Comparison of ENCODE assay signal across 7 cellular contexts in the genomic region with DNA sequence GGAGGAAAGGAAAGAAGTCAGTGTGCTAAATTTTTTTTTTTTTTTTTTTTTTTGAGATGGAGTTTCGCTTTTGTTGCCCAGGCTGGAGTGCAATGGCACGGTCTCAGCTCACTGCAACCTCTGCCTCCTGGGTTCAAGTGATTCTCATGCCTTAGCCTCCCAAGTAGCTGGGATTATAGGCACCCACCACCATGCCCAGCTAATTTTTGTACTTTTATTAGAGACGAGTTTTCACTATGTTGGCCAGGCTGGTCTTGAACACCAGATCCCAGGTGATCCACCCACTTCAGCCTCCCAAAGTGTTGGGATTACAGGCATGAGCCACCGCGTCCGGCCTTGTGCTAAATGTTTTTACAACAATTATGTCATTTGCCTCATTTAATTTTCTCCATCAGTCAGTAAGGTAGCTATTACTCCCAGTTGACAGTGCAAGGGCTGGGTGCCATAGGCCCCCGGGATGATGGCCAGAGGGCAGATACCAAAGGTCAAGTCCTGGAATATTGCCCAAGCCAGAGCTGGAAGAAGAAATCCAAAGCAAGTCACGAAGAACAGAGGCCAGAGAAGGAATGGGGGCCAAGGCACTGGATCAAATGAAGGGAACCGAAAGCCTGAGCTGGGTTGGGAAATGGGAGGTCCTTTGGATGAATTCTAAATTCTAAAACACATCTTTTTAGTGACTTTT. TPM values are rescaled to one million over a fixed set of nuclear protein-coding genes. Genes with fewer than 3 reads are reported as not detected.
DNase-seq lines count a peak whose midpoint lies in the region; ATAC-seq and TF ChIP-seq lines count a peak whose summit lies in the region.
"Not testable (repeated sequence)": the region's sequence is repeated elsewhere in the genome, so short reads cannot be mapped to it uniquely, and the experiment has no call there.

No MANE protein-coding gene starts in this region.

- H3K9me3 ChIP-seq in adrenal gland (replicated peaks in 1 of 3); fibroblast of lung (ENCODE audit: control insufficient read depth, insufficient read depth, low read depth, low read length); right lobe of liver; ovary: not testable (repeated sequence)

- H3K27me3 ChIP-seq in adrenal gland; fibroblast of lung (ENCODE audit: control insufficient read depth, insufficient read depth, low read length); right lobe of liver; ovary: not testable (repeated sequence)

- H3K4me1 ChIP-seq in adrenal gland (replicated peaks in 1 of 2); fibroblast of lung (ENCODE audit: control insufficient read depth, extremely low read depth, insufficient read depth, low read length); ovary (ENCODE audit: insufficient read depth): not testable (repeated sequence)
- peaks cover 0 to 14% (median 6%) of the 10 kb centered on the region in 4 donors for H3K4me1 ChIP-seq in right lobe of liver

- TF ChIP-seq CTCF in adrenal gland (IDR thresholded peaks at IDR 0.05); fibroblast of lung (conservative IDR thresholded peaks at IDR 0.05 in 1 of 2, IDR thresholded peaks at IDR 0.05 in 1 of 2; ENCODE audit: low read depth in 1 of 2, low read length in 2 of 2); right lobe of liver (IDR thresholded peaks at IDR 0.05); ovary (IDR thresholded peaks at IDR 0.05): not testable (repeated sequence)

- not testable (repeated sequence) for H2AFZ ChIP-seq in fibroblast of lung (ENCODE audit: low read length)

- H3K9ac ChIP-seq in fibroblast of lung (ENCODE audit: insufficient read depth, low read length): not testable (repeated sequence)

- not testable (repeated sequence) for TF ChIP-seq EP300 in ovary (IDR thresholded peaks at IDR 0.05)

- not testable (repeated sequence) for H3K4me3 ChIP-seq in adrenal gland; fibroblast of lung (replicated peaks in 1 of 4; ENCODE audit: control extremely low read depth in 1 of 4, insufficient read depth in 1 of 4, low read depth in 3 of 4, low read length in 4 of 4); right lobe of liver; ovary

- not testable (repeated sequence) for H4K20me1 ChIP-seq in fibroblast of lung (ENCODE audit: control insufficient read depth, extremely low read depth, insufficient read depth, low read length)

- in situ Hi-C loops in G401 (cut with HindIII; ENCODE audit: low sequenced_read_pairs): not testable (repeated sequence)

- H3K36me3 ChIP-seq in adrenal gland (replicated peaks in 1 of 2); fibroblast of lung (ENCODE audit: control insufficient read depth, insufficient read depth, low read length); right lobe of liver; ovary: not testable (repeated sequence)

- 52 to 58% (median 56%) methylated on average over 9 of the region's 9 CpGs for WGBS in adrenal gland, 4 donors
- 38% methylated on average over 9 of the region's 9 CpGs for WGBS in right lobe of liver (ENCODE audit: insufficient coverage, low coverage, low lambda C conversion rate, missing lambda C conversion rate)
- WGBS in ovary, 3 donors: 49 to 57% (median 55%) methylated on average over 9 of the region's 9 CpGs

- DNase-seq in G401 (ENCODE audit: low spot score): peak; percentile 15
- DNase-seq in adrenal gland: peak; percentile 51 to 81 (median 69)
- peak; percentile 65 to 81 for DNase-seq in fibroblast of lung (ENCODE audit: low read depth in 2 of 2)
- DNase-seq in left cardiac atrium: peak; percentile 68
- DNase-seq in right lobe of liver: peak; percentile 75 to 83 (median 82)
- peak; percentile 74 to 85 (median 79) for DNase-seq in ovary
- DNase-seq in stromal cell of bone marrow (ENCODE audit: low read depth): peak; percentile 23

- intact Hi-C loops in adrenal gland (cut with DNase I); left cardiac atrium (cut with DNase I); right lobe of liver (cut with DNase I); ovary (cut with DNase I): not testable (repeated sequence)

- not testable (repeated sequence) for H3K79me2 ChIP-seq in fibroblast of lung (ENCODE audit: control insufficient read depth, insufficient read depth, low read length)

- ATAC-seq in left cardiac atrium (peak; percentile 72 to 88), right lobe of liver (peak; percentile 85 to 89 (median 87))

- H3K27ac ChIP-seq in adrenal gland (peak overlapping the region in 2 of 5 donors; percentile 30 to 49), right lobe of liver (peak overlapping the region in 2 of 3 donors; percentile 7 to 23)
- not testable (repeated sequence) for H3K27ac ChIP-seq in fibroblast of lung (ENCODE audit: insufficient read depth, low read length); ovary

- not testable (repeated sequence) for H3K4me2 ChIP-seq in fibroblast of lung (ENCODE audit: extremely low read depth, insufficient read depth, low read length)

- TF ChIP-seq POLR2A in adrenal gland (IDR thresholded peaks at IDR 0.05); right lobe of liver (IDR thresholded peaks at IDR 0.05); ovary (IDR thresholded peaks at IDR 0.05): not testable (repeated sequence)

RNA-seq across cellular contexts. Expression of a gene that starts 26.9 kb away (rescaled TPM):
- 53.1 and 70.6 TPM in 2 replicates for total RNA-seq in G401 (2014; rRNA removed; shearing (Covaris generic))
- total RNA-seq in adrenal gland: 10 to 100 TPM; 17.1 to 48.2 (median 39.1) TPM
- polyA plus RNA-seq in adrenal gland: 10 to 100 TPM; 11.0 to 34.3 (median 12.4) TPM
- total RNA-seq in fibroblast of lung: 76.5 and 88.2 TPM in 2 replicates
- 33.2 and 42.0 TPM in 2 replicates for polyA plus RNA-seq in fibroblast of lung
- 24.1 and 26.5 TPM in 2 replicates for polyA plus RNA-seq in fibroblast of lung (2012)
- polyA minus RNA-seq in fibroblast of lung (ENCODE audit: low replicate concordance): 10.5 and 20.8 TPM in 2 replicates
- 10 to 100 TPM; 37.3 to 48.6 TPM for total RNA-seq in left cardiac atrium
- 10 to 100 TPM; 19.5 to 28.0 (median 21.5) TPM for total RNA-seq in right lobe of liver
- 10 to 100 TPM; 30.7 to 43.0 (median 36.4) TPM for total RNA-seq in ovary
- 10 to 100 TPM; 11.5 to 15.5 TPM for polyA plus RNA-seq in ovary

RNA-seq across cellular contexts. Expression of a gene that starts 27.6 kb away (rescaled TPM):
- total RNA-seq in G401 (2014; rRNA removed; shearing (Covaris generic)): 5.2 and 12.6 TPM in 2 replicates
- total RNA-seq in adrenal gland: 10 to 100 TPM in 2 of 8 donors, 1 to 10 TPM in 6; 4.4 to 20.6 (median 7.3) TPM
- polyA plus RNA-seq in adrenal gland: 1 to 10 TPM; 4.6 to 9.7 (median 5.8) TPM
- 5.4 and 5.6 TPM in 2 replicates for total RNA-seq in fibroblast of lung
- polyA plus RNA-seq in fibroblast of lung: 6.4 and 7.1 TPM in 2 replicates
- polyA plus RNA-seq in fibroblast of lung (2012): 5.5 and 6.0 TPM in 2 replicates
- 2.4 and 3.3 TPM in 2 replicates for polyA minus RNA-seq in fibroblast of lung (ENCODE audit: low replicate concordance)
- total RNA-seq in left cardiac atrium: 1 to 10 TPM; 6.3 to 7.5 TPM
- total RNA-seq in right lobe of liver: 1 to 10 TPM; 2.0 to 5.3 (median 2.5) TPM
- total RNA-seq in ovary: 10 to 100 TPM in 6 of 7 donors, 1 to 10 TPM in 1; 7.9 to 19.3 (median 12.8) TPM
- 10 to 100 TPM in 1 of 2 donors, 1 to 10 TPM in 1; 8.7 to 16.9 TPM for polyA plus RNA-seq in ovary

Comparison
In these comparisons a context has a peak if more than half of its experiments do, and no peak if none do; other contexts are left out.
1. DNase-seq: peak in every context shown above with its lines; median percentile 82 in right lobe of liver; 79 in ovary; 73 in fibroblast of lung; 69 in adrenal gland; 68 in left cardiac atrium; 23 in stromal cell of bone marrow; 15 in G401.